In the genomic region with DNA sequence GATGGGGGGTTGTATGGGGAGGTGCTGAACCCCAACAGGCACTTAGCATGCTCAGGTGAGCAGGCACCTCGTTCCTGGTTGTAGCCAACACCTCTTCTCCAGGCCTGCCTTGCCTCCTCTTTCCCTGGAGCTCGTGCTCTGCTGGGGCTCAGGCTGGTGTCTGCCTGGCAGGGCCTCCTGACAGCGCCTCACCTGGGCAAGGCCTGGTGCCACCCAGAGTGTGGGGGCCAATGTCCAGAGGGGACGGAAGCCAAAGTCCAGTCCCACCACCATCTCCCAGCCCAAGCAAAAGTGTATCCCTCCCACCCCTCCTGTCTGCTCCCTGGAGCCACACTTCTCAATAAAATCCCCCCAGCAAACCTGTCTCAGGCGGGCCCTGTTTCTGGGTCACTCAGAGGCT, we compare ENCODE assay signal across 1 cellular context.
TF ChIP-seq lines count a peak whose summit lies in the region.

No MANE protein-coding gene starts in this region.

TF ChIP-seq in H1, 55 proteins besides CTCF, POLR2A, EP300 and RAD21 (continued from another document):
- TF ChIP-seq HDAC2 (IDR thresholded peaks at IDR 0.05; ENCODE audit: borderline replicate concordance in 1 of 2, low read depth in 2 of 2, low read length in 2 of 2) (no peak), FOSL1 (IDR thresholded peaks at IDR 0.05; ENCODE audit: insufficient read depth, low read depth, low read length) (no peak), SIX5 (IDR thresholded peaks at IDR 0.05; ENCODE audit: low read depth, low read length) (no peak), KDM4A (IDR thresholded peaks at IDR 0.05; ENCODE audit: low read depth, low read length, severe bottlenecking) (no peak)
